Comparison of ENCODE assay signal across 31 cellular contexts in genomic region chr17:2445638-2446037, GRCh38.
"Had no signal": no experiment of that assay in that cellular context is flagged by ENCODE, and none has a peak within 500 bp of the region (broad histone marks: within the 10 kb centered on the region; RNA-seq: fewer than 3 reads in every experiment).

No MANE protein-coding gene starts in this region.

- H3K4me3 ChIP-seq: esophagus squamous epithelium, gastroesophageal sphincter had no signal

- H3K9me3 ChIP-seq: esophagus squamous epithelium, gastroesophageal sphincter had no signal

- H3K27ac ChIP-seq: brain microvascular endothelial cell, epithelial cell of prostate, esophagus squamous epithelium, gastroesophageal sphincter, WERI-Rb-1 had no signal

- DNase-seq: activated CD4-positive, alpha-beta memory T cell treated with anti-CD3 and anti-CD28 coated beads, Interleukin-2, amount 10 ng/mL, durations not matched to agents 7 days and 5 days; activated CD4-positive, alpha-beta T cell treated with anti-CD3 and anti-CD28 coated beads for 1 hour; activated CD4-positive, alpha-beta T cell treated with anti-CD3 and anti-CD28 coated beads for 4 hours; activated CD4-positive, alpha-beta T cell treated with anti-CD3 and anti-CD28 coated beads, Interleukin-2, amount 10 ng/mL, durations not matched to agents 7 days and 5 days; activated CD4-positive, alpha-beta T cell treated with anti-CD3 and anti-CD28 coated beads, Interleukin-2, amount 50 U/mL, for 4 hours; activated CD4-positive, CD25-positive, alpha-beta regulatory T cell; activated CD8-positive, alpha-beta memory T cell treated with anti-CD3 and anti-CD28 coated beads, Interleukin-2, amount 50 U/mL, for 48 hours; activated gamma-delta T cell; activated naive CD4-positive, alpha-beta T cell; activated naive CD4-positive, alpha-beta T cell treated with anti-CD3 and anti-CD28 coated beads, Interleukin-2, amount 10 ng/mL, durations not matched to agents 7 days and 5 days; activated naive CD8-positive, alpha-beta T cell treated with anti-CD3 and anti-CD28 coated beads, Interleukin-2, amount 10 ng/mL, durations not matched to agents 7 days and 5 days; activated T-cell treated with anti-CD3 and anti-CD28 coated beads for 4 hours; activated T-cell treated with anti-CD3 and anti-CD28 coated beads, Interleukin-2, amount 50 U/mL, for 24 hours; activated T-cell treated with anti-CD3 and anti-CD28 coated beads, Interleukin-2, amount 50 U/mL, for 72 hours; brain microvascular endothelial cell; cortex of kidney; dermis blood vessel endothelial cell; effector CD4-positive, alpha-beta T cell; effector memory CD8-positive, alpha-beta T cell; esophagus squamous epithelium; foreskin melanocyte; T-helper 1 cell; T-helper 17 cell; T1000; WERI-Rb-1 had no signal

- H3K27me3 ChIP-seq: brain microvascular endothelial cell, esophagus squamous epithelium, gastroesophageal sphincter had no signal

- FAIRE-seq: astrocyte, bronchial epithelial cell, endothelial cell of umbilical vein had no signal

- ATAC-seq: activated naive CD4-positive, alpha-beta T cell treated with anti-CD3 and anti-CD28 coated beads, Interleukin-2, amount 50 U/mL, for 72 hours; activated T-cell treated with anti-CD3 and anti-CD28 coated beads, Interleukin-2, amount 50 U/mL, for 72 hours; effector memory CD8-positive, alpha-beta T cell; gastroesophageal sphincter; T-helper 17 cell had no signal
